2 cellular contexts compared by ENCODE assay signal in the genomic region with DNA sequence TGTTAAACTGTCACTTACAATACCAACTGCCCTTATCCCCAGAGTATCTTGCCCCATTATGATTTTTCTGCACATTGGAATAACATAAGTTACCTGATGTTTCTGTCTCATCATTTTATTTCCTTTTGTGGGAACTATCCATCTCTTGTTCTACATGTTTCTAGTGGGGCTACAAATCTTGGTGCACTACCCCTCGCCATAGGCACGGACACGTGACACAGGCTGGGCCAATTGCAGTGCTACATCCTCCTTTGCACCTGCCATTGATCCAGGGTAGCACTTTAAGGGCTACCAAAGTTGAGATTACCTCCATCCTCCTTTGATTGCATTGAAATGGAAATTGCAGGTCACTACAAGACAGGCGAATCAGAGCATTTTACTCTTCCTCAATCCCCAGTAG.
TF ChIP-seq lines count a peak whose summit lies in the region.

No MANE protein-coding gene starts in this region.

TF ChIP-seq in HCT116, 20 proteins besides CTCF, POLR2A, EP300 and RAD21:
- peak; percentile 98 for TF ChIP-seq CBX3 (IDR thresholded peaks at IDR 0.05; ENCODE audit: low read depth)
- TF ChIP-seq, protein P1, sequence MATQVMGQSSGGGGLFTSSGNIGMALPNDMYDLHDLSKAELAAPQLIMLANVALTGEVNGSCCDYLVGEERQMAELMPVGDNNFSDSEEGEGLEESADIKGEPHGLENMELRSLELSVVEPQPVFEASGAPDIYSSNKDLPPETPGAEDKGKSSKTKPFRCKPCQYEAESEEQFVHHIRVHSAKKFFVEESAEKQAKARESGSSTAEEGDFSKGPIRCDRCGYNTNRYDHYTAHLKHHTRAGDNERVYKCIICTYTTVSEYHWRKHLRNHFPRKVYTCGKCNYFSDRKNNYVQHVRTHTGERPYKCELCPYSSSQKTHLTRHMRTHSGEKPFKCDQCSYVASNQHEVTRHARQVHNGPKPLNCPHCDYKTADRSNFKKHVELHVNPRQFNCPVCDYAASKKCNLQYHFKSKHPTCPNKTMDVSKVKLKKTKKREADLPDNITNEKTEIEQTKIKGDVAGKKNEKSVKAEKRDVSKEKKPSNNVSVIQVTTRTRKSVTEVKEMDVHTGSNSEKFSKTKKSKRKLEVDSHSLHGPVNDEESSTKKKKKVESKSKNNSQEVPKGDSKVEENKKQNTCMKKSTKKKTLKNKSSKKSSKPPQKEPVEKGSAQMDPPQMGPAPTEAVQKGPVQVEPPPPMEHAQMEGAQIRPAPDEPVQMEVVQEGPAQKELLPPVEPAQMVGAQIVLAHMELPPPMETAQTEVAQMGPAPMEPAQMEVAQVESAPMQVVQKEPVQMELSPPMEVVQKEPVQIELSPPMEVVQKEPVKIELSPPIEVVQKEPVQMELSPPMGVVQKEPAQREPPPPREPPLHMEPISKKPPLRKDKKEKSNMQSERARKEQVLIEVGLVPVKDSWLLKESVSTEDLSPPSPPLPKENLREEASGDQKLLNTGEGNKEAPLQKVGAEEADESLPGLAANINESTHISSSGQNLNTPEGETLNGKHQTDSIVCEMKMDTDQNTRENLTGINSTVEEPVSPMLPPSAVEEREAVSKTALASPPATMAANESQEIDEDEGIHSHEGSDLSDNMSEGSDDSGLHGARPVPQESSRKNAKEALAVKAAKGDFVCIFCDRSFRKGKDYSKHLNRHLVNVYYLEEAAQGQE (IDR thresholded peaks at IDR 0.05; ENCODE audit: low read depth): no peak
- TF ChIP-seq YY1 (IDR thresholded peaks at IDR 0.05; ENCODE audit: extremely low read depth, insufficient replicate concordance, low read depth, low read length): peak; percentile 72
- no peak for TF ChIP-seq FOSL1 (IDR thresholded peaks at IDR 0.05; ENCODE audit: low read depth)
- peak; percentile 24; the same call in 1 of the 2 replicates for TF ChIP-seq SRF (IDR thresholded peaks at IDR 0.05; ENCODE audit: low read depth)
- peak; percentile 41 for TF ChIP-seq TCF7L2 (IDR thresholded peaks at IDR 0.05; ENCODE audit: borderline replicate concordance, extremely low read depth, insufficient read depth, insufficient read length)
- TF ChIP-seq ZFX (IDR thresholded peaks at IDR 0.05): no peak
- TF ChIP-seq SP1 (IDR thresholded peaks at IDR 0.05; ENCODE audit: low read depth): peak; percentile 63; the same call in 1 of the 2 replicates
- TF ChIP-seq, protein P2, sequence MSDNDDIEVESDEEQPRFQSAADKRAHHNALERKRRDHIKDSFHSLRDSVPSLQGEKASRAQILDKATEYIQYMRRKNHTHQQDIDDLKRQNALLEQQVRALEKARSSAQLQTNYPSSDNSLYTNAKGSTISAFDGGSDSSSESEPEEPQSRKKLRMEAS (IDR thresholded peaks at IDR 0.05): peak; percentile 74

TF ChIP-seq in H1, 55 proteins besides CTCF, POLR2A, EP300 and RAD21:
- TF ChIP-seq, protein P2 (IDR thresholded peaks at IDR 0.05): peak; percentile 24; the same call in 1 of the 2 replicates
- TF ChIP-seq YY1 (IDR thresholded peaks at IDR 0.05; ENCODE audit: low read depth, low read length): peak; percentile 67; the same call in 1 of the 2 replicates
- no peak for TF ChIP-seq BACH1 (IDR thresholded peaks at IDR 0.05; ENCODE audit: low read length)
- TF ChIP-seq, protein P3, sequence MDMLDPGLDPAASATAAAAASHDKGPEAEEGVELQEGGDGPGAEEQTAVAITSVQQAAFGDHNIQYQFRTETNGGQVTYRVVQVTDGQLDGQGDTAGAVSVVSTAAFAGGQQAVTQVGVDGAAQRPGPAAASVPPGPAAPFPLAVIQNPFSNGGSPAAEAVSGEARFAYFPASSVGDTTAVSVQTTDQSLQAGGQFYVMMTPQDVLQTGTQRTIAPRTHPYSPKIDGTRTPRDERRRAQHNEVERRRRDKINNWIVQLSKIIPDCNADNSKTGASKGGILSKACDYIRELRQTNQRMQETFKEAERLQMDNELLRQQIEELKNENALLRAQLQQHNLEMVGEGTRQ (IDR thresholded peaks at IDR 0.05; ENCODE audit: low read length): peak; percentile 60
